Comparison of ENCODE assay signal across 8 cellular contexts in genomic region chr6:113909224-113909856, GRCh38. TPM values are rescaled to one million over a fixed set of nuclear protein-coding genes. Genes with fewer than 3 reads are reported as not detected.
DNase-seq lines count a peak whose midpoint lies in the region; TF ChIP-seq lines count a peak whose summit lies in the region.

No MANE protein-coding gene starts in this region.

- H3K4me3 Mint-ChIP-seq in activated T-cell treated with anti-CD3 and anti-CD28 coated beads, Interleukin-2, amount 50 U/mL, for 24 hours: no peak overlapping the region

- peaks cover 13% of the 10 kb centered on the region for H3K27me3 Mint-ChIP-seq in activated T-cell treated with anti-CD3 and anti-CD28 coated beads, Interleukin-2, amount 50 U/mL, for 24 hours

- H3K27ac Mint-ChIP-seq in activated T-cell treated with anti-CD3 and anti-CD28 coated beads, Interleukin-2, amount 50 U/mL, for 24 hours: no peak overlapping the region

- no peaks in the 10 kb centered on the region for H3K9me3 Mint-ChIP-seq in activated T-cell treated with anti-CD3 and anti-CD28 coated beads, Interleukin-2, amount 50 U/mL, for 24 hours

- TF ChIP-seq CTCF in foreskin fibroblast (IDR thresholded peaks at IDR 0.05; ENCODE audit: low read depth, low read length): no peak

- H3K36me3 Mint-ChIP-seq in activated T-cell treated with anti-CD3 and anti-CD28 coated beads, Interleukin-2, amount 50 U/mL, for 24 hours (ENCODE audit: low read depth): no peaks in the 10 kb centered on the region

- peaks cover 2% of the 10 kb centered on the region for H3K4me1 Mint-ChIP-seq in activated T-cell treated with anti-CD3 and anti-CD28 coated beads, Interleukin-2, amount 50 U/mL, for 24 hours (ENCODE audit: low read depth)

- peak; percentile 24 for DNase-seq in ELF-1 (ENCODE audit: low read depth, low spot score)
- peak; percentile 57 for DNase-seq in HCEC 1CT
- peak; percentile 51 for DNase-seq in NCI-H1694 treated with DMSO at 0.1 percent for 48 hours (lab: John Stamatoyannopoulos, UW)
- peak; percentile 36 for DNase-seq in SW480 (ENCODE audit: low spot score)
- DNase-seq in foreskin fibroblast: peak; percentile 36 to 81
- peak; percentile 54 for DNase-seq in retina
- DNase-seq in activated T-cell treated with anti-CD3 and anti-CD28 coated beads, Interleukin-2, amount 50 U/mL, for 24 hours: no peak
- no peak for DNase-seq in ureter (ENCODE audit: low spot score)

- H3K4me3 ChIP-seq in foreskin fibroblast (ENCODE audit: low read depth in 1 of 2, low read length in 2 of 2): no peak overlapping the region

RNA-seq across cellular contexts. Expression of gene MARCKS, which starts 52.2 kb away (rescaled TPM):
- 150 TPM for total RNA-seq in ureter

Comparison
In these comparisons a context has a peak if more than half of its experiments do, and no peak if none do; other contexts are left out.
1. DNase-seq: peak in ELF-1 (single experiment), HCEC 1CT (single experiment), NCI-H1694 treated with DMSO at 0.1 percent for 48 hours (single experiment), SW480 (single experiment), foreskin fibroblast (2 of 2) and retina (single experiment); none in activated T-cell treated with anti-CD3 and anti-CD28 coated beads, Interleukin-2, amount 50 U/mL, for 24 hours (single experiment) and ureter (single experiment).